8 cellular contexts compared by ENCODE assay signal in the genomic region with DNA sequence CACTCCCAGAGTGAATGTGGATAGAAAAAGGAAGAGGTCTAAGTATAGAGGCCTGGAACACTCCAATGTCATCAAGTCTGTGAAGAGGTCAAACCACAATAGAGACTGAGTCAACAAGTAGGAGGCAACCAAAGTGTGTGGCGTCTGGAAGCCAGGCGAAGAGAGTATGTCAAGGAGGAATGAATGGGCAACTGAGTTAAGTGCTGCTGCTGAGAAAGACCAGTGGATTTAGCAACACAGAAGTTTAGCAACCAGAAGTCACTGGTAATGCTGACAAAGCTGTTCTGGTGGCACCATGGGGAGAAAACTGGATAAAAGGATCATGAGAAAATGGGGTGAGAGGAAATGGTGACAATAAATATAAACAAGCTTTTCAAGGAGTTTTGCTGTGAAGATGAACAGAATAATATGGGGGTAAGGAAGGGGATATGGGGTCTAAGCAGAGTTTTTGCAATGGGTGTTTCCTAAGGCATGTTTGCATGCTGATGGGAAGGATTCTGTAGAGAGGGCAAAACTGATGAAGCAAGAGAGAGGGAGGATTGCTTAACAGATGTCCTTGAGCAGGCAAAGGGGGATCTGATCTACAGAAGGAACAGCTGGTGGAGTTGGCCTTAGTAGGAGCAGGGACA. TPM values are rescaled to one million over a fixed set of nuclear protein-coding genes. Genes with fewer than 3 reads are reported as not detected.
DNase-seq lines count a peak whose midpoint lies in the region; ATAC-seq and TF ChIP-seq lines count a peak whose summit lies in the region.

No MANE protein-coding gene starts in this region.

- peaks cover 20% of the 10 kb centered on the region for H3F3A ChIP-seq in SK-N-SH (replicated peaks; ENCODE audit: insufficient read depth)

- ATAC-seq in HG03378 (IDR thresholded peaks at IDR 0.05; ENCODE audit: unreplicated experiment) (no peak), GM18511 (IDR thresholded peaks at IDR 0.05; ENCODE audit: unreplicated experiment) (no peak)

- TF ChIP-seq CTCF in HEK293 (tag by site-specific recombination; IDR thresholded peaks at IDR 0.05) (no peak), SK-N-SH (IDR thresholded peaks at IDR 0.05) (no peak)

- peak overlapping the region; percentile 32 for H3K4me2 ChIP-seq in SK-N-SH

- H4K20me1 ChIP-seq in SK-N-SH (ENCODE audit: insufficient read depth): no peaks in the 10 kb centered on the region

- H3K4me1 ChIP-seq in HEK293 (ENCODE audit: control insufficient read depth, insufficient read depth, low read length) (no peaks in the 10 kb centered on the region), SK-N-SH (ENCODE audit: control insufficient read depth in 1 of 2, insufficient read depth in 2 of 2, low read depth in 1 of 2, low read length in 1 of 2) (peaks cover 0 to 29% of the 10 kb centered on the region in 2 experiments; a peak in 2 of 4 replicates)

- no peaks in the 10 kb centered on the region for H3K9me2 ChIP-seq in SK-N-SH

- no peak for TF ChIP-seq RAD21 in SK-N-SH (IDR thresholded peaks at IDR 0.05; ENCODE audit: low read length)

- no peaks in the 10 kb centered on the region for H3K9me3 ChIP-seq in HEK293 (ENCODE audit: control insufficient read depth, insufficient read depth, low read depth, low read length)
- no peaks in the 10 kb centered on the region for H3K9me3 ChIP-seq in SK-N-SH

- CTCF ChIA-PET in HEK293 (lab: Yijun Ruan, JAX): interaction anchor here (0.7 to 2.0 kb wide), 3 partner anchors 21 to 142 kb away, joined by 3 to 11 read pairs (median 3); no protein-coding TSS in a partner anchor
- CTCF ChIA-PET in SK-N-SH (lab: Yijun Ruan, JAX): interaction anchor here (1.3 to 4.6 kb wide), 2 partner anchors 22 to 131 kb away, joined by 3 to 22 read pairs; no protein-coding TSS in a partner anchor
- CTCF ChIA-PET in HEK293T (lab: Yijun Ruan, JAX): interaction anchor here (0.6 to 1.3 kb wide), 2 partner anchors 21 to 268 kb away, joined by 3 read pairs; no protein-coding TSS in a partner anchor

- WGBS in SK-N-SH (ENCODE audit: low lambda C conversion rate): 18% methylated on average over 2 of the region's 2 CpGs

- H3K27ac ChIP-seq in HEK293 (ENCODE audit: extremely low read depth, low read depth, low read length): no peak overlapping the region
- peak overlapping the region in 1 of 2 experiments; percentile 4; a peak in 2 of 4 replicates for H3K27ac ChIP-seq in SK-N-SH (ENCODE audit: low read depth in 2 of 2, low read length in 1 of 2)

- H3K4me3 ChIP-seq in HEK293 (ENCODE audit: low read depth, low read length) (no peak overlapping the region), SK-N-SH (ENCODE audit: low read depth in 2 of 2, low read length in 1 of 2) (no peak overlapping the region)

- H3K27me3 ChIP-seq in SK-N-SH (ENCODE audit: insufficient read depth): no peaks in the 10 kb centered on the region

- H3K9ac ChIP-seq in SK-N-SH: no peak overlapping the region

- DNase-seq in AG08395 (ENCODE audit: low spot score) (peak; percentile 84), SK-N-SH (no peak), hepatic stellate cell (ENCODE audit: low spot score) (peak; percentile 62), HEK293T (ENCODE audit: extremely low spot score) (no peak)
- DNase-seq in activated CD4-positive, CD25-positive, alpha-beta regulatory T cell (lab: John Stamatoyannopoulos, UW): no peak

- H2AFZ ChIP-seq in SK-N-SH (ENCODE audit: low read depth): no peak overlapping the region

- H3K79me2 ChIP-seq in SK-N-SH (ENCODE audit: insufficient read depth): no peaks in the 10 kb centered on the region

- peak in 1 of 2 experiments; percentile 45; a peak in 1 of 4 replicates for TF ChIP-seq EP300 in SK-N-SH (IDR thresholded peaks at IDR 0.05; ENCODE audit: borderline replicate concordance in 1 of 2, low read depth in 1 of 2, low read length in 1 of 2)

- no peaks in the 10 kb centered on the region for H3K36me3 ChIP-seq in HEK293 (ENCODE audit: control insufficient read depth in 2 of 2, insufficient read depth in 1 of 2, low read length in 2 of 2)
- H3K36me3 ChIP-seq in SK-N-SH (replicated peaks in 1 of 2; ENCODE audit: control insufficient read depth in 1 of 2, insufficient read depth in 2 of 2, low read length in 1 of 2): no peaks in the 10 kb centered on the region

- POLR2A ChIA-PET in HEK293 (lab: Yijun Ruan, JAX) (no interaction called here), SK-N-SH (lab: Yijun Ruan, JAX) (no interaction called here), HEK293T (lab: Yijun Ruan, JAX) (no interaction called here)

TF ChIP-seq in HEK293, 187 proteins besides CTCF, POLR2A, EP300 and RAD21 (continues in another document):
- no peak for TF ChIP-seq ZBTB6 (tag by site-specific recombination; IDR thresholded peaks at IDR 0.05)

TF ChIP-seq in SK-N-SH, 30 proteins besides CTCF, POLR2A, EP300 and RAD21 (continues in another document):
- TF ChIP-seq RFX5 (IDR thresholded peaks at IDR 0.05; ENCODE audit: low read length) (no peak), EZH2phosphoT487 (IDR thresholded peaks at IDR 0.05; ENCODE audit: borderline replicate concordance, low read depth) (no peak), MEF2A (IDR thresholded peaks at IDR 0.05; ENCODE audit: borderline replicate concordance, low read depth) (peak; percentile 61), JUND (IDR thresholded peaks at IDR 0.05) (peak; percentile 63; the same call in 1 of the 2 replicates), TAF1 (IDR thresholded peaks at IDR 0.05; ENCODE audit: borderline replicate concordance, low read depth, low read length) (no peak), FOSL2 (IDR thresholded peaks at IDR 0.05; ENCODE audit: borderline replicate concordance, low read depth) (peak; percentile 66; the same call in 1 of the 2 replicates), POLR2AphosphoS5 (IDR thresholded peaks at IDR 0.05; ENCODE audit: low read depth, low read length) (peak; percentile 30; the same call in 1 of the 2 replicates), RCOR1 (IDR thresholded peaks at IDR 0.05; ENCODE audit: low read length) (no peak), CHD2 (IDR thresholded peaks at IDR 0.05; ENCODE audit: low read length, partially characterized antibody) (no peak), SIN3A (IDR thresholded peaks at IDR 0.05; ENCODE audit: borderline replicate concordance, low read depth, low read length) (no peak), YY1 (IDR thresholded peaks at IDR 0.05; ENCODE audit: low read depth) (no peak), TCF12 (IDR thresholded peaks at IDR 0.05) (peak; percentile 83), RXRA (IDR thresholded peaks at IDR 0.05; ENCODE audit: borderline replicate concordance, low read depth) (peak; percentile 82; the same call in 1 of the 2 replicates)
- TF ChIP-seq, protein P1, sequence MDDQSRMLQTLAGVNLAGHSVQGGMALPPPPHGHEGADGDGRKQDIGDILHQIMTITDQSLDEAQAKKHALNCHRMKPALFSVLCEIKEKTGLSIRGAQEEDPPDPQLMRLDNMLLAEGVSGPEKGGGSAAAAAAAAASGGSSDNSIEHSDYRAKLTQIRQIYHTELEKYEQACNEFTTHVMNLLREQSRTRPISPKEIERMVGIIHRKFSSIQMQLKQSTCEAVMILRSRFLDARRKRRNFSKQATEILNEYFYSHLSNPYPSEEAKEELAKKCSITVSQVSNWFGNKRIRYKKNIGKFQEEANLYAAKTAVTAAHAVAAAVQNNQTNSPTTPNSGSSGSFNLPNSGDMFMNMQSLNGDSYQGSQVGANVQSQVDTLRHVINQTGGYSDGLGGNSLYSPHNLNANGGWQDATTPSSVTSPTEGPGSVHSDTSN (IDR thresholded peaks at IDR 0.05): peak; percentile 77
- TF ChIP-seq, protein P2, sequence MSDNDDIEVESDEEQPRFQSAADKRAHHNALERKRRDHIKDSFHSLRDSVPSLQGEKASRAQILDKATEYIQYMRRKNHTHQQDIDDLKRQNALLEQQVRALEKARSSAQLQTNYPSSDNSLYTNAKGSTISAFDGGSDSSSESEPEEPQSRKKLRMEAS (IDR thresholded peaks at IDR 0.05; ENCODE audit: low read depth): peak; percentile 59

TF ChIP-seq in HEK293T, 16 proteins besides CTCF, POLR2A, EP300 and RAD21:
- TF ChIP-seq HDGF (IDR thresholded peaks at IDR 0.05; ENCODE audit: borderline replicate concordance) (no peak), ARNT (IDR thresholded peaks at IDR 0.05) (no peak), NFRKB (IDR thresholded peaks at IDR 0.05) (no peak), SUZ12 (IDR thresholded peaks at IDR 0.05) (no peak), FOXA1 (IDR thresholded peaks at IDR 0.05) (no peak), BHLHE40 (IDR thresholded peaks at IDR 0.05; ENCODE audit: borderline replicate concordance) (no peak), L3MBTL2 (conservative IDR thresholded peaks at IDR 0.05) (no peak), LEF1 (IDR thresholded peaks at IDR 0.05; ENCODE audit: borderline replicate concordance) (no peak), ZNF384 (IDR thresholded peaks at IDR 0.05) (no peak)
- TF ChIP-seq, protein P3, sequence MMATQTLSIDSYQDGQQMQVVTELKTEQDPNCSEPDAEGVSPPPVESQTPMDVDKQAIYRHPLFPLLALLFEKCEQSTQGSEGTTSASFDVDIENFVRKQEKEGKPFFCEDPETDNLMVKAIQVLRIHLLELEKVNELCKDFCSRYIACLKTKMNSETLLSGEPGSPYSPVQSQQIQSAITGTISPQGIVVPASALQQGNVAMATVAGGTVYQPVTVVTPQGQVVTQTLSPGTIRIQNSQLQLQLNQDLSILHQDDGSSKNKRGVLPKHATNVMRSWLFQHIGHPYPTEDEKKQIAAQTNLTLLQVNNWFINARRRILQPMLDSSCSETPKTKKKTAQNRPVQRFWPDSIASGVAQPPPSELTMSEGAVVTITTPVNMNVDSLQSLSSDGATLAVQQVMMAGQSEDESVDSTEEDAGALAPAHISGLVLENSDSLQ (IDR thresholded peaks at IDR 0.05): no peak

RNA-seq across cellular contexts. Expression of gene PCOLCE2, which starts 38.4 kb away (rescaled TPM):
- 22.2 and 25.4 TPM in 2 replicates for polyA plus RNA-seq in SK-N-SH (2012; rRNA removed)
- 26.6 and 26.8 TPM in 2 replicates for polyA plus RNA-seq in SK-N-SH (2012; cell fraction: cytosol; rRNA removed)
- polyA plus RNA-seq in SK-N-SH (2012; cell fraction: nucleus; rRNA removed): 15.3 and 18.2 TPM in 2 replicates

Comparison
In these comparisons a context has a peak if more than half of its experiments do, and no peak if none do; other contexts are left out.
1. DNase-seq: peak in AG08395 (single experiment) and hepatic stellate cell (single experiment); none in SK-N-SH (single experiment), HEK293T (single experiment) and activated CD4-positive, CD25-positive, alpha-beta regulatory T cell (0 of 4).